Comparison of ENCODE assay signal across 20 cellular contexts in the genomic region with DNA sequence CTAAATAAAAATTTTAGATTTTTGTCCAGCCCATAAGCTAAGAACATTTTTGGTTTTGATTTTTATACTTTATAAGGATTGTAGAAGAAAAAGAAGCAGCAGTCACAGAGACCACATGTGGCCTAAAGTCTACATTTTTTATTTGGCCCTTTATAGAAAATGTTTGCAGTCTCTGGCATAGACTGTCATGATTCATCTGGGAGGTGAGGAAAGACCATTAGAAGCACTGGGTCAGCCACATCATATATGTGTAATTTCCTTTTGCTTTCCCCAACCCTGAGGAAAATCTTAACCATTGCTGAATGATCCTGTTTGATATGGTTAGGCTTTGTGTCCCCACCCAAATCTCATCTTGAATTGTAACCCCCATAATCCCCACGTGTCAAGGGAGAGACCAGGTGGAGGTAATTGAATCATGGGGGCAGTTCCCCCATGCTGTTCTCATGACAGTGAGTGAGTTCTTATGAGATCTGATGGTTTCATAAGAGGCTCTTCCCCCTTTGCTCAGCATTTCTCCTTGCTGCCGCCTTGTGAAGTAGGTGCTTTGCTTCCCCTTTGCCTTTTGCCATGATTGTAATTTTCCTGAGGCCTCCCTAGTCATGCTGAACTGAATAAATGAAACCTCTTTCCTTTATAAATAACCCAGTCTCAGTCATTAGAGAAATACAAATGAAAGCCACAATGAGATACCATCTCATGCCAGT. TPM values are rescaled to one million over a fixed set of nuclear protein-coding genes. Genes with fewer than 3 reads are reported as not detected.
DNase-seq lines count a peak whose midpoint lies in the region; ATAC-seq, FAIRE-seq and TF ChIP-seq lines count a peak whose summit lies in the region.
"Had no signal": no experiment of that assay in that cellular context is flagged by ENCODE, and none has a peak within 500 bp of the region (broad histone marks: within the 10 kb centered on the region; RNA-seq: fewer than 3 reads in every experiment).

No MANE protein-coding gene starts in this region.

- no peaks in the 10 kb centered on the region for H4K20me1 ChIP-seq in mammary epithelial cell (ENCODE audit: insufficient read depth, low read length)

- CTCF ChIA-PET in mammary epithelial cell (lab: Charles Lee; ENCODE audit: low non-redundant PET): no interaction called here

- TF ChIP-seq CTCF in HL-60 (IDR thresholded peaks at IDR 0.05; ENCODE audit: insufficient read depth, low read length) (no peak), mammary epithelial cell (conservative IDR thresholded peaks at IDR 0.05 in 1 of 2, IDR thresholded peaks at IDR 0.05 in 1 of 2; ENCODE audit: extremely low read depth in 1 of 2, insufficient read depth in 1 of 2, low read depth in 1 of 2, low read length in 2 of 2) (no peak), left lung (IDR thresholded peaks at IDR 0.05) (no peak)

- H3K9ac ChIP-seq in mammary epithelial cell (ENCODE audit: insufficient read depth, low read length): no peak overlapping the region

- H3K4me1 ChIP-seq in mammary epithelial cell (ENCODE audit: insufficient read depth, low read length) (no peaks in the 10 kb centered on the region), left lung (peaks cover 0 to 11% of the 10 kb centered on the region in 2 donors)
- H3K4me1 ChIP-seq: esophagus squamous epithelium, right atrium auricular region, uterus had no signal

- H3K27ac ChIP-seq in HL-60 (replicated peaks) (peak overlapping the region; percentile 52), mammary epithelial cell (ENCODE audit: insufficient read depth, low read depth, low read length) (no peak overlapping the region), left lung (peak overlapping the region in 1 of 2 donors; percentile 57)
- H3K27ac ChIP-seq: esophagus squamous epithelium, right atrium auricular region, uterus had no signal

- no peaks in the 10 kb centered on the region for H3K79me2 ChIP-seq in mammary epithelial cell (ENCODE audit: insufficient read depth, low read length)

- H3K4me3 ChIP-seq in HL-60 (replicated peaks; ENCODE audit: insufficient read depth, low read length): no peak overlapping the region
- no peak overlapping the region for H3K4me3 ChIP-seq in mammary epithelial cell (replicated peaks in 1 of 3; ENCODE audit: insufficient read depth in 1 of 3, low read depth in 2 of 3, low read length in 3 of 3)
- H3K4me3 ChIP-seq in left lung: no peak overlapping the region
- H3K4me3 ChIP-seq: esophagus squamous epithelium, right atrium auricular region, uterus had no signal

- intact Hi-C loops in mammary epithelial cell (cut with micrococcal nuclease) (no loop called here), left lung (cut with DNase I) (no loop called here)

- in situ Hi-C loops in mammary epithelial cell (cut with MboI; ENCODE audit: low sequenced_read_pairs in 2 of 2): no loop called here

- no TSS peak for BruUV-seq in mammary epithelial cell (replicated peaks; lab: Mats Ljungman, UMichigan)

- peak; percentile 52 for DNase-seq in AG20443 (ENCODE audit: low spot score)
- peak in 1 of 2 experiments; percentile 73 for DNase-seq in HL-60 (ENCODE audit: low read depth in 1 of 2, low spot score in 1 of 2)
- peak; percentile 47 for DNase-seq in mammary epithelial cell
- no peak for DNase-seq in left lung
- no peak for DNase-seq in kidney tubule cell (ENCODE audit: low spot score)
- DNase-seq in NCI-H526 (lab: John Stamatoyannopoulos, UW): no peak
- DNase-seq in frontal cortex (ENCODE audit: low spot score in 2 of 2): no peak
- DNase-seq: activated naive CD4-positive, alpha-beta T cell treated with anti-CD3 and anti-CD28 coated beads, Interleukin-2, amount 10 ng/mL, durations not matched to agents 7 days and 5 days; activated T-cell treated with anti-CD3 and anti-CD28 coated beads for 4 hours; Calu3; esophagus squamous epithelium; hypothalamus; kidney glomerular epithelial cell; midbrain; NCI-H1048; uterus had no signal

- no peaks in the 10 kb centered on the region for H3K27me3 ChIP-seq in HL-60 (ENCODE audit: insufficient read depth, poor library complexity, severe bottlenecking)
- H3K27me3 ChIP-seq in mammary epithelial cell (ENCODE audit: insufficient read depth, low read length): no peaks in the 10 kb centered on the region
- no peaks in the 10 kb centered on the region for H3K27me3 ChIP-seq in left lung
- H3K27me3 ChIP-seq: esophagus squamous epithelium, right atrium auricular region, uterus had no signal

- ATAC-seq in left lung (peak; percentile 29), GM21717 (IDR thresholded peaks at IDR 0.05; ENCODE audit: unreplicated experiment) (no peak)

- H3K36me3 ChIP-seq in mammary epithelial cell (ENCODE audit: insufficient read depth, low read length): no peaks in the 10 kb centered on the region
- H3K36me3 ChIP-seq in left lung: no peaks in the 10 kb centered on the region
- H3K36me3 ChIP-seq: esophagus squamous epithelium, right atrium auricular region, uterus had no signal

- FAIRE-seq in frontal cortex (lab: Jason Lieb, UNC): no peak
- FAIRE-seq: G401.6, GM12892 had no signal

- H3K4me2 ChIP-seq in mammary epithelial cell (ENCODE audit: insufficient read depth, low read depth, low read length): no peak overlapping the region

- dilution Hi-C loops in mammary epithelial cell (cut with HindIII; ENCODE audit: low sequenced_read_pairs): no loop called here

- H3K9me3 ChIP-seq in mammary epithelial cell (replicated peaks; ENCODE audit: insufficient read depth, low read length) (no peaks in the 10 kb centered on the region), left lung (peaks cover 0 to 21% of the 10 kb centered on the region in 2 donors)
- H3K9me3 ChIP-seq: uterus had no signal

- H2AFZ ChIP-seq in mammary epithelial cell (ENCODE audit: low read depth, low read length): peak overlapping the region; percentile 48

- 64% methylated on average over 2 of the region's 2 CpGs for WGBS in mammary epithelial cell (ENCODE audit: low coverage, missing lambda C conversion rate)

RNA-seq across cellular contexts. Expression of a gene that starts 12.1 kb away (rescaled TPM):
- total RNA-seq in mammary epithelial cell (10 to 100 TPM; 34.1 to 69.5 TPM), left lung (10 to 100 TPM; 27.8 to 30.9 TPM), frontal cortex (141 TPM)
- 36.4 TPM for polyA plus RNA-seq in mammary epithelial cell
- 4.9 TPM for polyA minus RNA-seq in mammary epithelial cell

RNA-seq across cellular contexts. Expression of a gene that starts 12.3 kb away (rescaled TPM):
- total RNA-seq in mammary epithelial cell (10 to 100 TPM; 13.0 to 16.2 TPM), left lung (10 to 100 TPM; 10.3 to 13.6 TPM), frontal cortex (30.6 TPM)
- polyA plus RNA-seq in mammary epithelial cell: 10.1 TPM
- 8.2 TPM for polyA minus RNA-seq in mammary epithelial cell

Comparison
In these comparisons a context has a peak if more than half of its experiments do, and no peak if none do; other contexts are left out.
1. DNase-seq: peak in AG20443 (single experiment) and mammary epithelial cell (single experiment); none in left lung (0 of 2), kidney tubule cell (single experiment), NCI-H526 (0 of 2) and frontal cortex (0 of 2).